Comparison of ENCODE assay signal across 11 cellular contexts in genomic region chr2:170680172-170680913, GRCh38. TPM values are rescaled to one million over a fixed set of nuclear protein-coding genes. Genes with fewer than 3 reads are reported as not detected.
DNase-seq lines count a peak whose midpoint lies in the region; ATAC-seq and TF ChIP-seq lines count a peak whose summit lies in the region.
"Had no signal": no experiment of that assay in that cellular context is flagged by ENCODE, and none has a peak within 500 bp of the region (broad histone marks: within the 10 kb centered on the region; RNA-seq: fewer than 3 reads in every experiment).

No MANE protein-coding gene starts in this region.

- H3K27ac ChIP-seq in H9 (ENCODE audit: insufficient read length, low read depth, low read length): peak overlapping the region; percentile 54
- H3K27ac ChIP-seq: breast epithelium had no signal

- no peak overlapping the region for H2BK15ac ChIP-seq in H9 (ENCODE audit: low read depth, low read length)

- H4K91ac ChIP-seq in H9 (ENCODE audit: insufficient read length, low read depth, low read length): no peak overlapping the region

- no peak overlapping the region for H3K9ac ChIP-seq in H9 (ENCODE audit: extremely low read depth, insufficient read length, low read length)

- no peaks in the 10 kb centered on the region for H3K9me3 Mint-ChIP-seq in H9

- H3K27me3 Mint-ChIP-seq in H9 (ENCODE audit: low read depth): peaks cover 4% of the 10 kb centered on the region; the same call in 1 of the 2 replicates

- H3K4me1 Mint-ChIP-seq in H9: peaks cover 46 to 47% of the 10 kb centered on the region in 2 experiments

- H4K20me1 ChIP-seq in H9 (ENCODE audit: control insufficient read depth, insufficient read depth, insufficient read length): no peaks in the 10 kb centered on the region

- H3K4me2 ChIP-seq in H9 (ENCODE audit: insufficient read depth, insufficient read length, low read length): peak overlapping the region; percentile 78

- no peak overlapping the region for H4K5ac ChIP-seq in H9 (ENCODE audit: insufficient read length, low read depth, low read length)

- H3T11ph ChIP-seq in H9 (ENCODE audit: low read length): no peak overlapping the region

- no peak overlapping the region for H3K23ac ChIP-seq in H9 (ENCODE audit: insufficient read length, low read depth, low read length)

- H2BK5ac ChIP-seq in H9 (ENCODE audit: insufficient read length, low read length): no peak overlapping the region

- H2BK20ac ChIP-seq in H9 (ENCODE audit: low read depth, low read length, poor library complexity, severe bottlenecking): no peak overlapping the region

- H3K18ac ChIP-seq in H9 (ENCODE audit: insufficient read length, low read depth, low read length): no peak overlapping the region

- no peaks in the 10 kb centered on the region for H3K23me2 ChIP-seq in H9 (ENCODE audit: insufficient read length, low read depth, low read length, poor library complexity, severe bottlenecking)

- H3K4me1 ChIP-seq in H9 (ENCODE audit: insufficient read depth, low read length): peaks cover 6% of the 10 kb centered on the region; the same call in 1 of the 2 replicates
- H3K4me1 ChIP-seq: breast epithelium had no signal

- no peak overlapping the region for H2AFZ ChIP-seq in H9 (ENCODE audit: low read length)

- no CpG with 5 or more reads among the region's 1 CpG for WGBS in H9 (ENCODE audit: extremely low coverage, insufficient read length, low lambda C conversion rate)

- H3K27me3 ChIP-seq in H9 (ENCODE audit: insufficient read depth, low read length): no peaks in the 10 kb centered on the region
- H3K27me3 ChIP-seq: breast epithelium had no signal

- H2AK5ac ChIP-seq in H9 (ENCODE audit: insufficient read length, low read length): no peak overlapping the region

- DNase-seq in H9: no peak
- peak; percentile 9 for DNase-seq in HT-29 (ENCODE audit: low spot score)
- DNase-seq in iPS-NIHi7 (ENCODE audit: extremely low spot score): peak; percentile 39
- no peak for DNase-seq in activated CD8-positive, alpha-beta memory T cell treated with anti-CD3 and anti-CD28 coated beads, Interleukin-2, amount 50 U/mL, for 4 hours
- no peak for DNase-seq in SKM-1 treated with dmso at 0.1 percent for 144 hours (lab: John Stamatoyannopoulos, UW; ENCODE audit: unreplicated experiment)
- no peak for DNase-seq in NCI-H345 treated with DMSO at 0.1 percent for 48 hours (lab: John Stamatoyannopoulos, UW; ENCODE audit: unreplicated experiment)
- DNase-seq: EL, trophoblast cell had no signal

- H3K27ac Mint-ChIP-seq in H9: peak overlapping the region; percentile 40 to 81 (median 45); a peak in 6 of 7 replicates

- H3K79me1 ChIP-seq in H9 (ENCODE audit: insufficient read depth, low read depth, low read length, poor library complexity, severe bottlenecking): no peaks in the 10 kb centered on the region

- no peak overlapping the region for H2BK120ac ChIP-seq in H9 (ENCODE audit: low read depth, low read length, poor library complexity, severe bottlenecking)

- no peaks in the 10 kb centered on the region for H3K36me3 Mint-ChIP-seq in H9 (ENCODE audit: insufficient read depth in 1 of 3, low read depth in 3 of 3)

- no peak overlapping the region for H3K4ac ChIP-seq in H9 (ENCODE audit: low read depth, low read length)

- no peaks in the 10 kb centered on the region for H3K79me2 ChIP-seq in H9 (ENCODE audit: insufficient read depth, low read length)

- no peaks in the 10 kb centered on the region for H3K9me3 ChIP-seq in H9 (ENCODE audit: control insufficient read depth, low read depth, low read length)
- H3K9me3 ChIP-seq: breast epithelium had no signal

- no peak overlapping the region for H4K8ac ChIP-seq in H9 (replicated peaks; ENCODE audit: insufficient read length, low read depth, low read length)

- ATAC-seq in GM19023 (IDR thresholded peaks at IDR 0.05; ENCODE audit: unreplicated experiment): peak; percentile 91

- H3K14ac ChIP-seq in H9 (ENCODE audit: insufficient read depth, low read length): no peak overlapping the region

- peak overlapping the region; percentile 4 to 40; a peak in 3 of 5 replicates for H3K4me3 Mint-ChIP-seq in H9

- H3K56ac ChIP-seq in H9 (ENCODE audit: insufficient read length, low read depth, low read length): no peak overlapping the region

- TF ChIP-seq CTCF in H9 (conservative IDR thresholded peaks at IDR 0.05): no peak

- H2BK12ac ChIP-seq in H9 (ENCODE audit: insufficient read length, low read depth, low read length): no peak overlapping the region

RNA-seq across cellular contexts. Expression of gene SP5, which starts 34.8 kb away (rescaled TPM):
- 1.7 and 2.2 TPM in 2 replicates for total RNA-seq in H9 (2021)
- 12.8 and 15.1 TPM in 2 replicates for total RNA-seq in HT-29 (2014; rRNA removed; shearing (Covaris generic))
- total RNA-seq: activated CD8-positive, alpha-beta memory T cell treated with anti-CD3 and anti-CD28 coated beads for 36 hours had no signal

Comparison
In these comparisons a context has a peak if more than half of its experiments do, and no peak if none do; other contexts are left out.
1. DNase-seq: peak in HT-29 (single experiment) and iPS-NIHi7 (single experiment); none in H9 (single experiment), activated CD8-positive, alpha-beta memory T cell treated with anti-CD3 and anti-CD28 coated beads, Interleukin-2, amount 50 U/mL, for 4 hours (single experiment), SKM-1 treated with dmso at 0.1 percent for 144 hours (single experiment) and NCI-H345 treated with DMSO at 0.1 percent for 48 hours (single experiment).